Comparison of ENCODE assay signal across 18 cellular contexts in the genomic region with DNA sequence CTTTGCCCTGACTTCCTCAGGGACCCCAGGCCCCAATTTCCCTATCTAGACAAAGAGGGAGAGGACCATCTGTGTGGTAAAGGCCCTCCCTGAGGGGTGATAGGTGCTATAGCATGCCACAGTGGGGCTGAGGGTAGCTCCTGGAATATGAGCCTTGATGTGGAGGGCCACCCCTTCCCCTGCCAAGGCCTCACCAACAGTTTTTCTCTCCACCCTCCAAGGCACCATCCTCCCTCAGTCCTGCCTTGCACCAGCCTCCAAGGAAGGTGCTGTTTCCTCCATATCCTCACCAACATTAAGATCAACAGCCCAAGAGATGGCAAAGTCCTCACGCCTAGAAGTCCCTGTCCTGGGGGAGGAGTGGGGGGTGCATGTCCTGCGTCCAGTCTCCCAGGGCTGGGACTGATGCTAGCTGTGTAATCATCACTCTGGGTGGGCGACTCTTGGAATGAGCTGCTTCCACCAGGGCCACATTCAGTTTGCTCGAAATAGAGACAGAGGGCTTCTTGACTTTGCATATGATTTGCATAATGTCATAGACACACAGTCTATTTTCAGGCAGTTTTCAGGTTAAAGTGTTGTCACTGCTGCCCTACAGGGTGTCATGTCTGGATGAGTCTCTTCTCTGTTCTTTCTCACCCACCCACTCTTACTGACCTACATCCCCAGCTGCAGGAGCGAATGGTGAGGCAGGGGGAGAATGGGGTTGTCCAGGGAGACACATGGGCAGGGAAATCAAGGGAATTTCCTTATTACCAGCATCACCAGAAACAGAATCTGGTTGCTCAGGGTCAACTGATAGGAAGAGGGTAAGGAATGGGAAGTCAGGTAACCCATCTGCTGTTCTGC. TPM values are rescaled to one million over a fixed set of nuclear protein-coding genes. Genes with fewer than 3 reads are reported as not detected.
DNase-seq lines count a peak whose midpoint lies in the region; ATAC-seq and TF ChIP-seq lines count a peak whose summit lies in the region.
"Had no signal": no experiment of that assay in that cellular context is flagged by ENCODE, and none has a peak within 500 bp of the region (broad histone marks: within the 10 kb centered on the region; RNA-seq: fewer than 3 reads in every experiment).

No MANE protein-coding gene starts in this region.

- H2AK5ac ChIP-seq in mesendoderm (ENCODE audit: low read length): peak overlapping the region; percentile 28

- H2BK120ac ChIP-seq in mesendoderm (ENCODE audit: low read depth, low read length): no peak overlapping the region

- H3K9me3 ChIP-seq in CD8-positive, alpha-beta T cell (ENCODE audit: low read length): no peaks in the 10 kb centered on the region
- H3K9me3 ChIP-seq: BE2C had no signal

- H3K27me3 Mint-ChIP-seq in IgD-negative memory B cell: peaks cover 8% of the 10 kb centered on the region
- peaks cover 3% of the 10 kb centered on the region for H3K27me3 Mint-ChIP-seq in CD8-positive, alpha-beta T cell (ENCODE audit: low read depth)

- peak overlapping the region; percentile 58 for H3K56ac ChIP-seq in mesendoderm (ENCODE audit: low read length)

- WGBS in mesendoderm (ENCODE audit: extremely low coverage, insufficient coverage, low lambda C conversion rate): no CpG with 5 or more reads among the region's 5 CpGs

- H3K23ac ChIP-seq in mesendoderm (ENCODE audit: low read length): peak overlapping the region; percentile 32

- CTCF ChIA-PET in CD8-positive, alpha-beta T cell (lab: Charles Lee): interaction anchor here (0.8 to 4.3 kb wide), 12 partner anchors 10 to 101 kb away, joined by 3 to 32 read pairs (median 6); partner anchors contain the start of gene ACVRL1

- intact Hi-C loops in CD8-positive, alpha-beta T cell (cut with DNase I, micrococcal nuclease): loop anchor here (5.0 to 10.0 kb wide), 2 partner anchors 37 to 160 kb away; partner anchors contain the start of gene ANKRD33 (in 1 of the 2)

- no peak for TF ChIP-seq CTCF in GM06990 (IDR thresholded peaks at IDR 0.05; ENCODE audit: insufficient read depth, low read length, poor library complexity, severe bottlenecking)
- TF ChIP-seq CTCF in CD8-positive, alpha-beta T cell (IDR thresholded peaks at IDR 0.05): no peak

- H2BK5ac ChIP-seq in mesendoderm (ENCODE audit: low read length): no peak overlapping the region

- H4K8ac ChIP-seq in mesendoderm (ENCODE audit: low read depth, low read length): no peak overlapping the region

- no peak overlapping the region for H3K4ac ChIP-seq in mesendoderm (ENCODE audit: low read depth, low read length)

- H3K9ac ChIP-seq in mesendoderm (ENCODE audit: low read length): no peak overlapping the region

- no peak overlapping the region for H4K5ac ChIP-seq in mesendoderm (ENCODE audit: low read length)

- peak overlapping the region in 3 of 4 donors; percentile 22 to 65 (median 30) for H3K4me3 Mint-ChIP-seq in IgD-negative memory B cell
- H3K4me3 Mint-ChIP-seq in CD8-positive, alpha-beta T cell: no peak overlapping the region
- H3K4me3 Mint-ChIP-seq: activated naive CD4-positive, alpha-beta T cell treated with anti-CD3 and anti-CD28 coated beads, Interleukin-2, amount 10 ng/mL, durations not matched to agents 7 days and 5 days; T-helper 1 cell treated with Interleukin-12 subunit alpha and Interleukin-12 subunit beta and Interleukin-4 antibody, amounts not matched to agents 30 μg/mL and 1 μg/mL, for 36 hours had no signal

- no peak overlapping the region for H3K27ac ChIP-seq in mesendoderm (ENCODE audit: low read depth, low read length)
- H3K27ac ChIP-seq in CD8-positive, alpha-beta T cell (ENCODE audit: low read depth, low read length): no peak overlapping the region

- no peak overlapping the region for H2BK15ac ChIP-seq in mesendoderm (replicated peaks; ENCODE audit: low read depth)

- DNase-seq in GM06990 (ENCODE audit: extremely low read depth, insufficient read length) (peak; percentile 29), mesendoderm (no peak), SW480 (ENCODE audit: low spot score) (no peak), NK-92 (lab: John Stamatoyannopoulos, UW; ENCODE audit: unreplicated experiment) (no peak)
- DNase-seq in CD8-positive, alpha-beta T cell: no peak
- DNase-seq: activated CD4-positive, alpha-beta T cell treated with anti-CD3 and anti-CD28 coated beads, Interleukin-2, amount 50 U/mL, for 1 hour; activated naive CD4-positive, alpha-beta T cell treated with anti-CD3 and anti-CD28 coated beads, Interleukin-2, amount 10 ng/mL, durations not matched to agents 7 days and 5 days; BE2C; midbrain; NCI-H2171; stimulated activated CD4-positive, alpha-beta T cell treated with anti-CD3 and anti-CD28 coated beads, Interleukin-1b, Interleukin-23, amount 100 ng/mL, for 48 hours; stimulated activated naive CD4-positive, alpha-beta T cell treated with Interleukin-2 at 50 U/mL for 16 hours had no signal

- peaks cover 21 to 28% (median 26%) of the 10 kb centered on the region in 3 donors for H3K4me1 Mint-ChIP-seq in IgD-negative memory B cell
- peaks cover 4% of the 10 kb centered on the region for H3K4me1 Mint-ChIP-seq in CD8-positive, alpha-beta T cell (ENCODE audit: low read depth)

- H3K36me3 ChIP-seq in GM06990 (ENCODE audit: control insufficient read depth, insufficient read depth, low read length) (no peaks in the 10 kb centered on the region), mesendoderm (ENCODE audit: control insufficient read depth, insufficient read depth, low read length) (no peaks in the 10 kb centered on the region)
- H3K36me3 ChIP-seq in CD8-positive, alpha-beta T cell (ENCODE audit: insufficient read depth, low read length): no peaks in the 10 kb centered on the region
- H3K36me3 ChIP-seq: BE2C had no signal

- no peak overlapping the region for H3K4me3 ChIP-seq in GM06990 (replicated peaks; ENCODE audit: low read depth, low read length)
- no peak overlapping the region for H3K4me3 ChIP-seq in mesendoderm (ENCODE audit: low read length)
- no peak overlapping the region for H3K4me3 ChIP-seq in CD8-positive, alpha-beta T cell (ENCODE audit: low read depth, low read length)

- H3K27me3 ChIP-seq in GM06990 (replicated peaks; ENCODE audit: control insufficient read depth, insufficient read depth, low read length) (no peaks in the 10 kb centered on the region), mesendoderm (ENCODE audit: insufficient read depth, low read length, poor library complexity) (no peaks in the 10 kb centered on the region)
- H3K27me3 ChIP-seq in CD8-positive, alpha-beta T cell (ENCODE audit: insufficient read depth, low read length): no peaks in the 10 kb centered on the region
- H3K27me3 ChIP-seq: BE2C had no signal

- H3K4me1 ChIP-seq in mesendoderm (ENCODE audit: control insufficient read depth, low read depth, low read length): peaks cover 17% of the 10 kb centered on the region
- H3K4me1 ChIP-seq in CD8-positive, alpha-beta T cell (ENCODE audit: insufficient read depth, low read length): peaks cover 4% of the 10 kb centered on the region

- H3K36me3 Mint-ChIP-seq in IgD-negative memory B cell: no peaks in the 10 kb centered on the region
- H3K36me3 Mint-ChIP-seq in CD8-positive, alpha-beta T cell: no peaks in the 10 kb centered on the region
- H3K36me3 Mint-ChIP-seq: activated naive CD4-positive, alpha-beta T cell treated with anti-CD3 and anti-CD28 coated beads, Interleukin-2, amount 10 ng/mL, durations not matched to agents 7 days and 5 days had no signal

- H3K4me2 ChIP-seq in mesendoderm (ENCODE audit: low read length): no peak overlapping the region

- H3K79me2 ChIP-seq in mesendoderm (ENCODE audit: control insufficient read depth, insufficient read depth, low read length): no peaks in the 10 kb centered on the region

- no peak overlapping the region for H3K18ac ChIP-seq in mesendoderm (ENCODE audit: low read length)

- no peak overlapping the region for H3K27ac Mint-ChIP-seq in IgD-negative memory B cell
- no peak overlapping the region for H3K27ac Mint-ChIP-seq in CD8-positive, alpha-beta T cell
- H3K27ac Mint-ChIP-seq: activated naive CD4-positive, alpha-beta T cell treated with anti-CD3 and anti-CD28 coated beads, Interleukin-2, amount 10 ng/mL, durations not matched to agents 7 days and 5 days; T-helper 1 cell treated with Interleukin-12 subunit alpha and Interleukin-12 subunit beta and Interleukin-4 antibody, amounts not matched to agents 30 μg/mL and 1 μg/mL, for 36 hours had no signal

- POLR2A ChIA-PET in CD8-positive, alpha-beta T cell (lab: Charles Lee): no interaction called here

- no peaks in the 10 kb centered on the region for H3K9me3 Mint-ChIP-seq in IgD-negative memory B cell
- H3K9me3 Mint-ChIP-seq in CD8-positive, alpha-beta T cell: no peaks in the 10 kb centered on the region
- H3K9me3 Mint-ChIP-seq: activated naive CD4-positive, alpha-beta T cell treated with anti-CD3 and anti-CD28 coated beads, Interleukin-2, amount 10 ng/mL, durations not matched to agents 7 days and 5 days; T-helper 1 cell treated with Interleukin-12 subunit alpha and Interleukin-12 subunit beta and Interleukin-4 antibody, amounts not matched to agents 30 μg/mL and 1 μg/mL, for 36 hours had no signal

- ATAC-seq in GM19328 (IDR thresholded peaks at IDR 0.05; ENCODE audit: unreplicated experiment) (peak; percentile 55), HG03095 (IDR thresholded peaks at IDR 0.05; ENCODE audit: unreplicated experiment) (no peak)
- no peak for ATAC-seq in CD8-positive, alpha-beta T cell
- ATAC-seq: HCT116 had no signal

- H3K79me1 ChIP-seq in mesendoderm (ENCODE audit: low read length): no peaks in the 10 kb centered on the region

RNA-seq across cellular contexts. Expression of gene ACVRL1, which starts 17.5 kb away (rescaled TPM):
- polyA plus RNA-seq in IgD-negative memory B cell: not detected
- 0.21 TPM for polyA plus RNA-seq in mesendoderm (2013, experiment 1 of 2)
- polyA plus RNA-seq in mesendoderm (2013, experiment 2 of 2): 0.01 TPM
- total RNA-seq in CD8-positive, alpha-beta T cell: not detected

RNA-seq across cellular contexts. Expression of gene ACVR1B, which starts 26.7 kb away (rescaled TPM):
- 0.90 TPM for polyA plus RNA-seq in IgD-negative memory B cell
- 9.9 TPM for polyA plus RNA-seq in mesendoderm (2013, experiment 1 of 2)
- 9.5 TPM for polyA plus RNA-seq in mesendoderm (2013, experiment 2 of 2)
- 10 to 100 TPM; 12.0 to 13.7 TPM for total RNA-seq in CD8-positive, alpha-beta T cell

RNA-seq across cellular contexts. Expression of gene ANKRD33, which starts 36.9 kb away (rescaled TPM):
- polyA plus RNA-seq in IgD-negative memory B cell: not detected
- not detected for polyA plus RNA-seq in mesendoderm (2013, experiment 1 of 2)
- polyA plus RNA-seq in mesendoderm (2013, experiment 2 of 2): 0.03 TPM
- total RNA-seq in CD8-positive, alpha-beta T cell: not detected
- total RNA-seq: LHCN-M2 had no signal
